1 cellular context compared by ENCODE assay signal in genomic region chr9:36845844-36846243, GRCh38.
TF ChIP-seq lines count a peak whose summit lies in the region.

No MANE protein-coding gene starts in this region.

TF ChIP-seq in SK-N-SH treated with all-trans-retinoic acid at 6 μM for 48 hours, 23 proteins besides CTCF, POLR2A, EP300 and RAD21 (continued from another document):
- TF ChIP-seq CSRNP3 (CRISPR knock-in tag; IDR thresholded peaks at IDR 0.05) (no peak), RARB (CRISPR knock-in tag; IDR thresholded peaks at IDR 0.05) (no peak), ESRRG (CRISPR knock-in tag; IDR thresholded peaks at IDR 0.05) (no peak), ISL1 (CRISPR knock-in tag; IDR thresholded peaks at IDR 0.05) (no peak), ZNF70 (CRISPR knock-in tag; IDR thresholded peaks at IDR 0.05) (no peak), SNAI2 (CRISPR knock-in tag; IDR thresholded peaks at IDR 0.05) (no peak), ZFP30 (CRISPR knock-in tag; IDR thresholded peaks at IDR 0.05) (no peak)
